14 cellular contexts compared by ENCODE assay signal in genomic region chr21:36684957-36685714, GRCh38. TPM values are rescaled to one million over a fixed set of nuclear protein-coding genes. Genes with fewer than 3 reads are reported as not detected.
DNase-seq lines count a peak whose midpoint lies in the region; ATAC-seq and TF ChIP-seq lines count a peak whose summit lies in the region.
"Had no signal": no experiment of that assay in that cellular context is flagged by ENCODE, and none has a peak within 500 bp of the region (broad histone marks: within the 10 kb centered on the region; RNA-seq: fewer than 3 reads in every experiment).

No MANE protein-coding gene starts in this region.

- intact Hi-C loops in heart left ventricle (cut with DNase I), result no loop called here

- 11 to 28% (median 22%) methylated on average over 2 of the region's 2 CpGs for whole genome bisulfite sequencing in heart left ventricle, 4 donors
- WGBS in GM23248 (ENCODE audit: low coverage in 1 of 2, low lambda C conversion rate in 2 of 2, missing lambda C conversion rate in 2 of 2), 2 experiments, result 23 to 32% methylated on average over 2 of the region's 2 CpGs

- peaks cover 0 to 15% (median 0%) of the 10 kb centered on the region in 12 donors for H3K4me1 ChIP-seq in heart left ventricle
- H3K4me1 ChIP-seq in skeletal muscle satellite cell (ENCODE audit: control insufficient read depth, insufficient read depth, low read length), result peaks cover 16% of the 10 kb centered on the region
- no peaks in the 10 kb centered on the region for H3K4me1 ChIP-seq in GM23248 (ENCODE audit: insufficient read depth)
- H3K4me1 ChIP-seq: BLaER1, HAP-1 had no signal

- no peaks in the 10 kb centered on the region for H3K9me2 ChIP-seq in GM23248 (ENCODE audit: insufficient read depth)
- H3K9me2 ChIP-seq: SK-N-SH had no signal

- H3K9me3 ChIP-seq in heart left ventricle (peaks cover 0 to 21% (median 11%) of the 10 kb centered on the region in 12 donors), skeletal muscle satellite cell (replicated peaks; ENCODE audit: low read length) (peaks cover 8% of the 10 kb centered on the region), GM23248 (ENCODE audit: low read depth) (no peaks in the 10 kb centered on the region)

- DNase-seq in LHCN-M2 (ENCODE audit: low read depth) (peak; percentile 64), NCI-H446 (lab: John Stamatoyannopoulos, UW) (peak; percentile 21 to 80), heart left ventricle (peak in 2 of 5 donors; percentile 51 to 58), MV-4-11 (lab: John Stamatoyannopoulos, UW) (no peak), GM13976 (ENCODE audit: low spot score) (no peak), GM23248 (no peak)
- DNase-seq: NCI-H510A treated with DMSO at 0.1 percent for 48 hours, OCI-M1, SK-N-SH, T-helper 1 cell had no signal

- H3K27ac ChIP-seq in heart left ventricle (peak overlapping the region in 11 of 12 donors; percentile 17 to 81 (median 67)), GM23248 (no peak overlapping the region)
- H3K27ac ChIP-seq: BLaER1 had no signal

- no peak overlapping the region for H3K4me3 ChIP-seq in heart left ventricle
- no peak overlapping the region for H3K4me3 ChIP-seq in skeletal muscle satellite cell (ENCODE audit: low read length)
- no peak overlapping the region for H3K4me3 ChIP-seq in GM23248
- H3K4me3 ChIP-seq: BLaER1, HAP-1 had no signal

- no peaks in the 10 kb centered on the region for H3K79me2 ChIP-seq in GM23248 (ENCODE audit: insufficient read depth)

- H4K20me1 ChIP-seq in GM23248 (ENCODE audit: insufficient read depth), result no peaks in the 10 kb centered on the region
- H4K20me1 ChIP-seq: BLaER1 had no signal

- no peak for TF ChIP-seq CTCF in heart left ventricle (IDR thresholded peaks at IDR 0.05)
- TF ChIP-seq CTCF in GM13976 (IDR thresholded peaks at IDR 0.05; ENCODE audit: borderline replicate concordance, control extremely low read depth, extremely low read depth, insufficient read depth, missing control alignments), result no peak

- in situ Hi-C loops in GM13976 (cut with MboI; ENCODE audit: low sequenced_read_pairs, unreplicated experiment), result no loop called here
- in situ Hi-C loops in GM23248 (cut with MboI), result no loop called here

- H2AFZ ChIP-seq in GM23248, result no peak overlapping the region

- H3K36me3 ChIP-seq in heart left ventricle (no peaks in the 10 kb centered on the region), skeletal muscle satellite cell (ENCODE audit: insufficient read depth, low read length) (no peaks in the 10 kb centered on the region), GM23248 (ENCODE audit: low read depth) (no peaks in the 10 kb centered on the region)
- H3K36me3 ChIP-seq: BLaER1, HAP-1 had no signal

- no peaks in the 10 kb centered on the region for H3F3A ChIP-seq in GM23248 (ENCODE audit: insufficient read depth)

- H3K9ac ChIP-seq in skeletal muscle satellite cell (ENCODE audit: low read depth, low read length) (peak overlapping the region; percentile 14), GM23248 (no peak overlapping the region)
- H3K9ac ChIP-seq: BLaER1, SK-N-SH had no signal

- H3K4me2 ChIP-seq in skeletal muscle satellite cell (ENCODE audit: low read length) (no peak overlapping the region), GM23248 (ENCODE audit: unreplicated experiment) (no peak overlapping the region)
- H3K4me2 ChIP-seq: BLaER1, SK-N-SH had no signal

- peaks cover 0 to 66% (median 24%) of the 10 kb centered on the region in 9 donors for H3K27me3 ChIP-seq in heart left ventricle
- H3K27me3 ChIP-seq in skeletal muscle satellite cell (ENCODE audit: control insufficient read depth, insufficient read depth, low read length), result no peaks in the 10 kb centered on the region
- peaks cover 69% of the 10 kb centered on the region for H3K27me3 ChIP-seq in GM23248 (replicated peaks; ENCODE audit: insufficient read depth)

- TF ChIP-seq POLR2A in heart left ventricle (IDR thresholded peaks at IDR 0.05), result no peak

- peak; percentile 81 to 92 (median 88) for ATAC-seq in heart left ventricle

RNA-seq across cellular contexts. Expression of gene SIM2, which starts 13.8 kb away (rescaled TPM):
- total RNA-seq in LHCN-M2 (2014; rRNA removed), result 8.1 and 9.1 TPM in 2 replicates
- 12.2 TPM for polyA plus RNA-seq in LHCN-M2 (2012)
- total RNA-seq in heart left ventricle, result under 1 TPM in 2 of 9 donors, not detected in 7; 0.15 to 0.88 TPM
- under 1 TPM in 1 of 2 donors, not detected in 1; 0.01 TPM for polyA plus RNA-seq in heart left ventricle
- total RNA-seq in skeletal muscle satellite cell (2012; rRNA removed), result under 0.01 and 0.25 TPM in 2 replicates
- not detected in 2 replicates for total RNA-seq in GM23248 (2014; rRNA removed; shearing (Covaris generic))
- 0.14 TPM in 2 replicates for polyA plus RNA-seq in GM23248 (2016; fragmentation: Nextera tagmentation; extraction: Ambion mirVana)
- polyA plus RNA-seq: IgD-negative memory B cell, SK-N-SH had no signal

Comparison
In these comparisons a context has a peak if more than half of its experiments do, and no peak if none do; other contexts are left out.
1. DNase-seq: peak in LHCN-M2 (single experiment) and NCI-H446 (2 of 2); none in MV-4-11 (single experiment), GM13976 (single experiment) and GM23248 (single experiment).